1 cellular context compared by ENCODE assay signal in genomic region chr5:176588297-176588696, GRCh38.
TF ChIP-seq lines count a peak whose summit lies in the region.

No MANE protein-coding gene starts in this region.

TF ChIP-seq in HEK293, 187 proteins besides CTCF, POLR2A, EP300 and RAD21 (continued from another document):
- TF ChIP-seq ZFP69B (tag by site-specific recombination; IDR thresholded peaks at IDR 0.05) (no peak), ZEB2 (tag by site-specific recombination; IDR thresholded peaks at IDR 0.05) (no peak), ZNF530 (tag by site-specific recombination; IDR thresholded peaks at IDR 0.05; ENCODE audit: low read depth) (no peak), ZNF529 (tag by site-specific recombination; IDR thresholded peaks at IDR 0.05; ENCODE audit: insufficient replicate concordance) (no peak), ZNF510 (tag by site-specific recombination; IDR thresholded peaks at IDR 0.05; ENCODE audit: insufficient replicate concordance) (no peak), ZNF280C (tag by site-specific recombination; IDR thresholded peaks at IDR 0.05) (no peak), ZNF433 (tag by site-specific recombination; IDR thresholded peaks at IDR 0.05; ENCODE audit: low read depth) (no peak), GLI2 (tag by site-specific recombination; IDR thresholded peaks at IDR 0.05; ENCODE audit: borderline replicate concordance, low read depth) (no peak), ZNF580 (tag by site-specific recombination; IDR thresholded peaks at IDR 0.05) (no peak), SCRT1 (tag by site-specific recombination; IDR thresholded peaks at IDR 0.05; ENCODE audit: borderline replicate concordance) (no peak), ZNF10 (tag by site-specific recombination; IDR thresholded peaks at IDR 0.05) (no peak), PRDM10 (tag by site-specific recombination; IDR thresholded peaks at IDR 0.05) (no peak), ZNF26 (tag by site-specific recombination; IDR thresholded peaks at IDR 0.05) (no peak), ZNF18 (tag by site-specific recombination; IDR thresholded peaks at IDR 0.05) (peak; percentile 93), ZSCAN4 (tag by site-specific recombination; IDR thresholded peaks at IDR 0.05) (peak; percentile 98), ZNF645 (tag by site-specific recombination; IDR thresholded peaks at IDR 0.05) (0 out of 2 replicates have a peak, but pooled peaks have one; percentile 54), KLF16 (tag by site-specific recombination; IDR thresholded peaks at IDR 0.05) (no peak), ZNF549 (tag by site-specific recombination; IDR thresholded peaks at IDR 0.05) (no peak), ZBTB7A (tag by site-specific recombination; IDR thresholded peaks at IDR 0.05; ENCODE audit: low read depth) (no peak), ZNF211 (tag by site-specific recombination; IDR thresholded peaks at IDR 0.05; ENCODE audit: low read depth) (no peak), ZSCAN30 (tag by site-specific recombination; IDR thresholded peaks at IDR 0.05) (no peak), ZFP41 (tag by site-specific recombination; IDR thresholded peaks at IDR 0.05; ENCODE audit: borderline replicate concordance) (no peak), ZNF169 (tag by site-specific recombination; IDR thresholded peaks at IDR 0.05) (no peak), KLF7 (tag by site-specific recombination; IDR thresholded peaks at IDR 0.05; ENCODE audit: borderline replicate concordance) (no peak), ZBTB44 (tag by site-specific recombination; IDR thresholded peaks at IDR 0.05) (no peak), YY1 (tag by site-specific recombination; IDR thresholded peaks at IDR 0.05) (no peak; the same call in 1 of the 2 replicates), ZNF768 (tag by site-specific recombination; IDR thresholded peaks at IDR 0.05) (no peak), ZNF112 (tag by site-specific recombination; IDR thresholded peaks at IDR 0.05) (no peak), ZNF629 (tag by site-specific recombination; IDR thresholded peaks at IDR 0.05) (no peak), ZNF132 (tag by site-specific recombination; IDR thresholded peaks at IDR 0.05; ENCODE audit: borderline replicate concordance) (no peak), PRDM4 (tag by site-specific recombination; IDR thresholded peaks at IDR 0.05) (no peak), ZBTB21 (tag by site-specific recombination; IDR thresholded peaks at IDR 0.05) (no peak), ZNF394 (tag by site-specific recombination; IDR thresholded peaks at IDR 0.05; ENCODE audit: borderline replicate concordance) (no peak), ZNF148 (tag by site-specific recombination; IDR thresholded peaks at IDR 0.05; ENCODE audit: borderline replicate concordance) (0 out of 2 replicates have a peak, but pooled peaks have one; percentile 60), ZNF837 (tag by site-specific recombination; IDR thresholded peaks at IDR 0.05) (peak; percentile 47; the same call in 1 of the 2 replicates), ZNF292 (tag by site-specific recombination; IDR thresholded peaks at IDR 0.05; ENCODE audit: borderline replicate concordance, low read depth) (no peak), ZNF660 (tag by site-specific recombination; IDR thresholded peaks at IDR 0.05) (no peak), ZNF426 (tag by site-specific recombination; IDR thresholded peaks at IDR 0.05) (no peak), ZNF548 (tag by site-specific recombination; IDR thresholded peaks at IDR 0.05) (no peak), ZNF658 (tag by site-specific recombination; IDR thresholded peaks at IDR 0.05) (no peak; the same call in 1 of the 2 replicates)
